In the genomic region with DNA sequence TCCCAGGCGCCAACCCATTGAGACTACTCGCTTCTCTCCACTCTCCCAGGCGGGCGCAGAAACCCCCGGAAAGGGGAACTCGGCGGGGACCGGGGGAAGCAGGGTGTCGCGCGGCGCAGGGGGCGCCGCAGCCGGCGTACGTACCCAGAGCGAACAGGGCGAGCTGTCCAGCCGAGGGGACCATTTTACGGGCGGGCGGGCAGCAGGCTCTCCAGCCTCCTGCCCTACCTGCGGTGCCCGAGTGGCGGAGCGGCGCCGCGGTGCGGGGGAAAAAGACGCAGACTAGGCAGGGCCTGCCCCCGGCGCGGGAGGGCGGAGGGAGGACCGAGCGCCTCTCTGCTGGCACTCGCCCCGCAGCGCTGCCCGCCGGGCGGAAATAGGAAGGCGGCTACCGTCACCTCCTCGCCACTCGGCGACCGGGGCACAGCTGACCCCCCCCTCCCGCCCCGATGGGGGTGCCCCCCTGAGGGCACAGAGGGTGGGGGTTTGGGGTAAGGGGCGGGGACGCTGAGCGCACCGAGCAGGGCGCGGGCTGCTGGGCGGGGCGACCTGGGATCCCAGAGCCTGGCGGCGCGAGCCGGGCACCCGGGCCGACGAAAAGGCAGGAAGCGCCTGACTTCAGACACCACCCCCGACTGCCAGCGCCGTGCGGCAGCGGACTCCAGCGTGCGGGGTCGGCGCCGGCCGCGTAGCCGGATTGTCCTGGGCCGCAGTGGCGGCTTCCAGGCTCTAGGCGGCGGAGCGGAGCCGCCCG, we compare ENCODE assay signal across 8 cellular contexts. TPM values are rescaled to one million over a fixed set of nuclear protein-coding genes. Genes with fewer than 3 reads are reported as not detected.
A peak's percentile ranks its signal among the peaks of the same experiment; 100 is the strongest.
DNase-seq lines count a peak whose midpoint lies in the region; ATAC-seq and TF ChIP-seq lines count a peak whose summit lies in the region.

TSS of gene TGFA (minus strand) at position 243 of the 754 bp plus-strand sequence. CDS start at position 184, 59 bp downstream.

- H3K36me3 ChIP-seq in MG63 (no peaks in the 10 kb centered on the region), adrenal gland (replicated peaks in 1 of 2) (no peaks in the 10 kb centered on the region), uterus (no peaks in the 10 kb centered on the region)

- peak within 1 kb of the TSS; percentile 47 for H3K4me3 ChIP-seq in MG63
- peak within 1 kb of the TSS in 2 of 4 donors; percentile 63 to 65 for H3K4me3 ChIP-seq in adrenal gland
- H3K4me3 ChIP-seq in right cardiac atrium (ENCODE audit: low read length): peak within 1 kb of the TSS; percentile 86
- H3K4me3 ChIP-seq in uterus: peak within 1 kb of the TSS; percentile 37 to 39

- peaks cover 0 to 16% of the 10 kb centered on the region in 2 donors for H3K4me1 ChIP-seq in adrenal gland (replicated peaks in 1 of 2)
- no peaks in the 10 kb centered on the region for H3K4me1 ChIP-seq in right cardiac atrium (ENCODE audit: control insufficient read depth, insufficient read depth, low read length)
- peaks cover 0 to 13% of the 10 kb centered on the region in 2 donors for H3K4me1 ChIP-seq in uterus

- ATAC-seq in GM21825 (IDR thresholded peaks at IDR 0.05; ENCODE audit: unreplicated experiment): peak; percentile 77
- peak; percentile 92 for ATAC-seq in right cardiac atrium

- TF ChIP-seq POLR2A in adrenal gland (IDR thresholded peaks at IDR 0.05) (no peak), uterus (IDR thresholded peaks at IDR 0.05) (no peak)

- intact Hi-C loops in adrenal gland (cut with DNase I): no loop called here
- intact Hi-C loops in right cardiac atrium (cut with DNase I): loop anchor here in 2 of 4 donors (5.0 to 10.0 kb wide), 2 partner anchors 59 to 61 kb away; no protein-coding TSS in a partner anchor
- intact Hi-C loops in uterus (cut with DNase I; ENCODE audit: low total_unique reads): no loop called here

- H3K27me3 ChIP-seq in MG63: peaks cover 26% of the 10 kb centered on the region
- peaks cover 21% of the 10 kb centered on the region for H3K27me3 ChIP-seq in adrenal gland
- no peaks in the 10 kb centered on the region for H3K27me3 ChIP-seq in right cardiac atrium (ENCODE audit: control insufficient read depth, insufficient read depth)
- peaks cover 0 to 13% of the 10 kb centered on the region in 2 donors for H3K27me3 ChIP-seq in uterus

- peak in 5 of 6 experiments; percentile 51 to 77 (median 62) for TF ChIP-seq CTCF in adrenal gland (IDR thresholded peaks at IDR 0.05)
- TF ChIP-seq CTCF in uterus (IDR thresholded peaks at IDR 0.05): peak; percentile 43 to 58 (median 48)

- 0 to 1% (median 0%) methylated on average over 4 to 88 of the region's 88 CpGs for WGBS in adrenal gland, 4 donors
- WGBS in right cardiac atrium: under 1% methylated on average over 88 of the region's 88 CpGs

- H3K9me3 ChIP-seq in MG63 (no peaks in the 10 kb centered on the region), adrenal gland (replicated peaks in 1 of 3) (no peaks in the 10 kb centered on the region), right cardiac atrium (ENCODE audit: control insufficient read depth, low read length) (no peaks in the 10 kb centered on the region), uterus (no peaks in the 10 kb centered on the region)

- DNase-seq in DMS53 (lab: John Stamatoyannopoulos, UW) (peak; percentile 95), MG63 (peak; percentile 81), SW 1271 (lab: John Stamatoyannopoulos, UW) (peak; percentile 39 to 73), adrenal gland (peak; percentile 59 to 68 (median 64)), right cardiac atrium (peak; percentile 66 to 87 (median 83)), putamen (ENCODE audit: low spot score) (peak; percentile 82), uterus (peak; percentile 26 to 28)

- H3K27ac ChIP-seq in adrenal gland (peak within 1 kb of the TSS in 2 of 5 donors; percentile 32 to 45), right cardiac atrium (ENCODE audit: low read length) (no peak within 1 kb of the TSS), uterus (no peak within 1 kb of the TSS)

RNA-seq across cellular contexts. Expression of gene TGFA, which starts in this region (rescaled TPM):
- 0.05 and 0.43 TPM in 2 replicates for total RNA-seq in MG63 (2014; rRNA removed; shearing (Covaris generic); ENCODE audit: low replicate concordance)
- total RNA-seq in adrenal gland: 1 to 10 TPM in 5 of 8 donors, under 1 TPM in 3; 0.41 to 8.2 (median 1.3) TPM
- polyA plus RNA-seq in adrenal gland: under 1 TPM; 0.16 to 0.30 (median 0.26) TPM
- total RNA-seq in right cardiac atrium: under 1 TPM; 0.47 to 0.96 (median 0.58) TPM
- polyA plus RNA-seq in right cardiac atrium: 0.81 TPM
- 1 to 10 TPM in 3 of 4 donors, not detected in 1; 1.5 to 3.7 (median 1.6) TPM for total RNA-seq in uterus

Comparison
In these comparisons a context has a peak if more than half of its experiments do, and no peak if none do; other contexts are left out.
1. Peak in DNase-seq and H3K4me3 ChIP-seq in MG63; RNA of the gene not detected or under 1 TPM.
2. Peak in DNase-seq, ATAC-seq and H3K4me3 ChIP-seq in right cardiac atrium; RNA of the gene not detected or under 1 TPM.
3. DNase-seq: peak in every context shown above with its lines; median percentile 95 in DMS53; 83 in right cardiac atrium; 82 in putamen; 81 in MG63; 64 in adrenal gland; 56 in SW 1271; 27 in uterus.